ENCODE assay signal across 9 cellular contexts in the genomic region with DNA sequence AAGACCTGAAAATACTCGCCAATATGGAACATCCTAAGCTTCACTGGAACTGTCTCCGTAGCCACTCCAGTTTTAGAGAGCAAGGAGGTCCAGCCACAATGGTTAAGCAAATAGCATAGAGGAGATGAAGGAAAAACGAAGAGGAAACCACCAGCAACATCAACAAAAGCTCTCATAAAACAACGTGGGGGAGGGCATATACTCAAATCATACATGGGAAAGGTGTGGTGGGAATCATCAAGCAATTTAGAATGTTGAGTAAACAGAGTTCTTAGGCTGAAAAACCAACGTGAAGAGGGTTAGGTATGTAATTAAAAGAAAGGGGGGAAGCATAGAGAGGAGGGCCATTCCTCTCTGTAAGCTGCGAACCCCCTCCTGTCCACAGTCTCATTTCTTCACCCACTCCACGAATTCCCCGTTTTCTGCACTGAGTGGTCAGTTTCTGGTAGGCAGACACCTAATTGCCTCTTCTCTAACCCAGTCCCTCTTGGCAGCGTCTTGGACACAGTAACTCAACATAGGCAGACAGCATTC. TPM values are rescaled to one million over a fixed set of nuclear protein-coding genes. Genes with fewer than 3 reads are reported as not detected.
DNase-seq lines count a peak whose midpoint lies in the region; ATAC-seq and TF ChIP-seq lines count a peak whose summit lies in the region.
"Had no signal": no experiment of that assay in that cellular context is flagged by ENCODE, and none has a peak within 500 bp of the region (broad histone marks: within the 10 kb centered on the region; RNA-seq: fewer than 3 reads in every experiment).

No MANE protein-coding gene starts in this region.

- peak overlapping the region; percentile 77 for H3K4me2 ChIP-seq in HCT116 (ENCODE audit: low read length)

- H3K9me3 ChIP-seq in HCT116 (ENCODE audit: control insufficient read depth in 1 of 2, insufficient read depth in 1 of 2, low read depth in 1 of 2, low read length in 2 of 2) (no peaks in the 10 kb centered on the region), SK-N-MC (ENCODE audit: low read depth, low read length) (no peaks in the 10 kb centered on the region), suprapubic skin (no peaks in the 10 kb centered on the region)

- H3K27me3 ChIP-seq in HCT116 (ENCODE audit: insufficient read depth, low read length) (no peaks in the 10 kb centered on the region), suprapubic skin (no peaks in the 10 kb centered on the region)

- TF ChIP-seq RAD21 in HCT116 (IDR thresholded peaks at IDR 0.05; ENCODE audit: low read depth): no peak

- BruUV-seq in HCT116 (replicated peaks; lab: Mats Ljungman, UMichigan): no TSS peak

- H3K4me1 ChIP-seq in HCT116 (ENCODE audit: control insufficient read depth in 1 of 2, insufficient read depth in 2 of 2, low read length in 2 of 2) (peaks cover 8 to 18% of the 10 kb centered on the region in 2 experiments; a peak in 3 of 4 replicates), suprapubic skin (peaks cover 59% of the 10 kb centered on the region)

- ATAC-seq in HCT116: no peak

- TF ChIP-seq CTCF in HCT116 (IDR thresholded peaks at IDR 0.05 in 2 of 3, conservative IDR thresholded peaks at IDR 0.05 in 1 of 3; ENCODE audit: borderline replicate concordance in 1 of 3, insufficient read depth in 1 of 3, low read depth in 2 of 3, low read length in 2 of 3) (no peak), suprapubic skin (IDR thresholded peaks at IDR 0.05) (no peak)

- TF ChIP-seq POLR2A in HCT116 (IDR thresholded peaks at IDR 0.05; ENCODE audit: borderline replicate concordance, extremely low read depth, insufficient read depth, insufficient read length) (no peak), suprapubic skin (IDR thresholded peaks at IDR 0.05) (no peak)

- intact Hi-C loops in HCT116 (cut with micrococcal nuclease): loop anchor here (5.0 kb wide), 1 partner anchor 95 kb away; no protein-coding TSS in a partner anchor

- no peaks in the 10 kb centered on the region for H4K20me1 ChIP-seq in HCT116 (ENCODE audit: insufficient read depth)

- H3K9me2 ChIP-seq in HCT116 (ENCODE audit: insufficient read depth): no peaks in the 10 kb centered on the region

- H3K9ac ChIP-seq in HCT116 (ENCODE audit: low read length) (peak overlapping the region; percentile 70), SK-N-MC (ENCODE audit: insufficient read length) (peak overlapping the region; percentile 84)

- peaks cover 22% of the 10 kb centered on the region for H3K79me2 ChIP-seq in HCT116 (ENCODE audit: insufficient read depth, low read length)

- DNase-seq in HCT116 (ENCODE audit: low read depth, low spot score) (no peak), SK-N-MC (ENCODE audit: low read depth, low spot score) (no peak), suprapubic skin (ENCODE audit: low spot score in 2 of 2) (no peak), NCI-H1436 treated with DMSO at 0.1 percent for 48 hours (lab: John Stamatoyannopoulos, UW) (no peak)
- DNase-seq in activated CD4-positive, CD25-positive, alpha-beta regulatory T cell treated with anti-CD3 and anti-CD28 coated beads, Interleukin-2, amount 50 U/mL, for 72 hours: no peak
- no peak for DNase-seq in effector CD8-positive, alpha-beta T cell (lab: John Stamatoyannopoulos, UW)
- no peak for DNase-seq in stimulated activated CD4-positive, alpha-beta T cell treated with anti-CD3 and anti-CD28 coated beads, Interleukin-15, amount 100 ng/mL, for 24 hours

- TF ChIP-seq EP300 in suprapubic skin (IDR thresholded peaks at IDR 0.05): no peak

- H2AFZ ChIP-seq in HCT116 (ENCODE audit: low read depth, low read length, poor library complexity, severe bottlenecking): no peak overlapping the region

- peak overlapping the region; percentile 88 to 94 for H3K4me3 ChIP-seq in HCT116 (replicated peaks in 1 of 2; ENCODE audit: low read depth in 1 of 2, low read length in 2 of 2)
- H3K4me3 ChIP-seq in SK-N-MC: peak overlapping the region; percentile 99
- H3K4me3 ChIP-seq in iPS-11a (ENCODE audit: low read depth, low read length): peak overlapping the region; percentile 99
- H3K4me3 ChIP-seq in suprapubic skin: peak overlapping the region; percentile 95

- RAD21 ChIA-PET in HCT116 (lab: Charles Lee; ENCODE audit: low non-redundant PET in 1 of 2, low total read pairs in 2 of 2, uncharacterized antibody in 2 of 2, unreplicated experiment in 2 of 2): no interaction called here

- POLR2A ChIA-PET in HCT116 (lab: Charles Lee): no interaction called here

- H3K36me3 ChIP-seq in HCT116 (ENCODE audit: control insufficient read depth in 1 of 2, insufficient read depth in 2 of 2, low read length in 2 of 2) (no peaks in the 10 kb centered on the region), SK-N-MC (ENCODE audit: insufficient read depth, low read length) (no peaks in the 10 kb centered on the region), suprapubic skin (no peaks in the 10 kb centered on the region)

- H3K27ac ChIP-seq in HCT116 (ENCODE audit: low read depth, low read length): peak overlapping the region; percentile 70
- 0 out of 2 replicates have a peak overlapping the region, but pooled peaks have one; percentile 33 for H3K27ac ChIP-seq in SK-N-MC
- H3K27ac ChIP-seq in suprapubic skin: peak overlapping the region; percentile 99

- WGBS in suprapubic skin: 3% methylated on average over 9 of the region's 9 CpGs

- CTCF ChIA-PET in HCT116 (lab: Charles Lee): no interaction called here

TF ChIP-seq in HCT116, 20 proteins besides CTCF, POLR2A, EP300 and RAD21:
- no peak for TF ChIP-seq EZH2 (IDR thresholded peaks at IDR 0.05)
TF ChIP-seq in HCT116: peak in this region for 0.

RNA-seq across cellular contexts. Expression of a gene that starts 1.0 kb away (rescaled TPM):
- 121 TPM for total RNA-seq in HCT116 (2021; ENCODE audit: unreplicated experiment)
- 128 TPM in 2 replicates for polyA plus RNA-seq in HCT116 (2012)
- total RNA-seq in suprapubic skin: 100 to 1,000 TPM; 157 to 323 (median 234) TPM

RNA-seq across cellular contexts. Expression of a gene that starts 1.4 kb away (rescaled TPM):
- total RNA-seq in HCT116 (2021; ENCODE audit: unreplicated experiment) (5.4 TPM), suprapubic skin (1 to 10 TPM; 4.8 to 8.1 (median 6.4) TPM)
- 1.9 and 2.5 TPM in 2 replicates for polyA plus RNA-seq in HCT116 (2012)

RNA-seq across cellular contexts. Expression of a gene that starts 34.0 kb away (rescaled TPM):
- total RNA-seq in HCT116 (2021; ENCODE audit: unreplicated experiment) (0.30 TPM), suprapubic skin (under 1 TPM in 1 of 4 donors, not detected in 3; 0.25 TPM)
- 0.48 and 0.64 TPM in 2 replicates for polyA plus RNA-seq in HCT116 (2012)
- total RNA-seq: myocyte had no signal

Comparison
In these comparisons a context has a peak if more than half of its experiments do, and no peak if none do; other contexts are left out.
1. H3K27ac ChIP-seq: peak in every context shown above with its lines; median percentile 99 in suprapubic skin; 70 in HCT116; 33 in SK-N-MC.